In the genomic region with DNA sequence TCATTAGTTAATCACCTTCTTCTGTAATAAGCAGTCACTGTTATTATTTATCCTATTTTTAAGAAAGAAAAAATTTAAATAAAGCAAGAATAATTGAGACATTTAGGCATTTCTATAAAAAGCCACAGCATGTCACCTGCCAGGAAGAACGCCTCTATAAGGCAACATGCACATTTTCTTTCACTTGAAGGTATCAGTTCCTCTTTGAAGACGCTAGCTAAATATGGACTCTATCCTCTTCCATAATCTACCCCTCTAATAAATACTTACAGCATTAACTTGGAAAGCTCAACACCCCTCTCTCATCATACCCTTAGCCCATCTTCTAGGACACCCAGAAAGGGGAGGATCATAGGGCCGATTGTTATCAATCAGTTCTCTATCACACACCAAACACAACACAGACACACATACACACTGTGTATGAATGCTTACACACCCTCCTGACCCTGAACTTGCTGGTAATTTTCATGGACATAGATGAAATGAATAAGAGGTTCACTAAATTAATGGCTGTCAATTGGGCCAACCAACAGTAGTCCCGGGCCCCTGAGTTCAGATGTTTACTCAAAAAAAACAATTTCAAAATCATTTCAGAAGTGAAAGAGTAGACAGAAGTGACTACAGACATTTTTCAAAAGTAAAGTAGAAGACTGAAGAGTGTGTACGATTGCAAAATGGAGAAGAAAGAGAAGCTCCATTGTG, we compare ENCODE assay signal across 12 cellular contexts.
DNase-seq lines count a peak whose midpoint lies in the region; ATAC-seq and TF ChIP-seq lines count a peak whose summit lies in the region.
"Had no signal": no experiment of that assay in that cellular context is flagged by ENCODE, and none has a peak within 500 bp of the region (broad histone marks: within the 10 kb centered on the region; RNA-seq: fewer than 3 reads in every experiment).

No MANE protein-coding gene starts in this region.

- CTCF ChIA-PET in activated CD8-positive, alpha-beta T cell treated with anti-CD3 and anti-CD28 coated beads for 36 hours (lab: Charles Lee): no interaction called here

- peaks cover 9% of the 10 kb centered on the region for H3K9me3 Mint-ChIP-seq in activated CD8-positive, alpha-beta T cell treated with anti-CD3 and anti-CD28 coated beads for 36 hours

- WGBS in prostate gland: 87% methylated on average over 5 of the region's 5 CpGs

- peaks cover 12% of the 10 kb centered on the region for H3K4me1 Mint-ChIP-seq in activated CD8-positive, alpha-beta T cell treated with anti-CD3 and anti-CD28 coated beads for 36 hours (ENCODE audit: low read depth)

- H3K27me3 ChIP-seq in colonic mucosa (no peaks in the 10 kb centered on the region), prostate gland (replicated peaks; ENCODE audit: insufficient read depth) (no peaks in the 10 kb centered on the region)

- H3K36me3 ChIP-seq in colonic mucosa: no peaks in the 10 kb centered on the region
- no peaks in the 10 kb centered on the region for H3K36me3 ChIP-seq in prostate gland

- peaks cover 7% of the 10 kb centered on the region for H3K36me3 Mint-ChIP-seq in activated CD8-positive, alpha-beta T cell treated with anti-CD3 and anti-CD28 coated beads for 36 hours (ENCODE audit: low read depth)

- H3K27me3 Mint-ChIP-seq in activated CD8-positive, alpha-beta T cell treated with anti-CD3 and anti-CD28 coated beads for 36 hours: no peaks in the 10 kb centered on the region

- H3K9me3 ChIP-seq in colonic mucosa (no peaks in the 10 kb centered on the region), prostate gland (no peaks in the 10 kb centered on the region)
- H3K9me3 ChIP-seq: SK-N-SH had no signal

- no peaks in the 10 kb centered on the region for H3K4me1 ChIP-seq in colonic mucosa
- H3K4me1 ChIP-seq in prostate gland (replicated peaks): no peaks in the 10 kb centered on the region
- H3K4me1 ChIP-seq: parathyroid adenoma had no signal

- TF ChIP-seq POLR2A in prostate gland (IDR thresholded peaks at IDR 0.05): no peak

- no peak overlapping the region for H3K9ac ChIP-seq in colonic mucosa (ENCODE audit: low read depth in 2 of 2, low read length in 2 of 2)
- H3K9ac ChIP-seq: parathyroid adenoma, SK-N-SH had no signal

- DNase-seq in germinal center (ENCODE audit: low spot score) (peak; percentile 30), colonic mucosa (no peak), prostate gland (ENCODE audit: low spot score) (no peak), HT-29 (ENCODE audit: low spot score) (no peak)
- DNase-seq in activated CD8-positive, alpha-beta T cell treated with anti-CD3 and anti-CD28 coated beads for 36 hours: no peak
- DNase-seq: DMS53, NCI-H1930 had no signal

- no peak overlapping the region for H3K27ac Mint-ChIP-seq in activated CD8-positive, alpha-beta T cell treated with anti-CD3 and anti-CD28 coated beads for 36 hours

- TF ChIP-seq CTCF in colonic mucosa (IDR thresholded peaks at IDR 0.05) (no peak), prostate gland (IDR thresholded peaks at IDR 0.05) (no peak)
- no peak for TF ChIP-seq CTCF in activated CD8-positive, alpha-beta T cell treated with anti-CD3 and anti-CD28 coated beads for 36 hours (IDR thresholded peaks at IDR 0.05)

- H3K4me3 Mint-ChIP-seq in activated CD8-positive, alpha-beta T cell treated with anti-CD3 and anti-CD28 coated beads for 36 hours: no peak overlapping the region

- intact Hi-C loops in colonic mucosa (cut with DNase I): loop anchor here (5.0 kb wide), 1 partner anchor 527 kb away; no protein-coding TSS in a partner anchor
- intact Hi-C loops in prostate gland (cut with DNase I): loop anchor here (5.0 kb wide), 1 partner anchor 532 kb away; no protein-coding TSS in a partner anchor
- intact Hi-C loops in activated CD8-positive, alpha-beta T cell treated with anti-CD3 and anti-CD28 coated beads for 36 hours (cut with micrococcal nuclease): loop anchor here (5.0 kb wide), 1 partner anchor 532 kb away; no protein-coding TSS in a partner anchor

- ATAC-seq in GM18870 (IDR thresholded peaks at IDR 0.05; ENCODE audit: unreplicated experiment) (peak; percentile 89), GM21737 (IDR thresholded peaks at IDR 0.05; ENCODE audit: unreplicated experiment) (peak; percentile 84), HG03342 (IDR thresholded peaks at IDR 0.05; ENCODE audit: unreplicated experiment) (peak; percentile 90)
- ATAC-seq in activated CD8-positive, alpha-beta T cell treated with anti-CD3 and anti-CD28 coated beads for 36 hours: no peak

- POLR2A ChIA-PET in activated CD8-positive, alpha-beta T cell treated with anti-CD3 and anti-CD28 coated beads for 36 hours (lab: Charles Lee): no interaction called here

- H3K27ac ChIP-seq in colonic mucosa (no peak overlapping the region), prostate gland (no peak overlapping the region)
- H3K27ac ChIP-seq: parathyroid adenoma had no signal

- H3K4me3 ChIP-seq in colonic mucosa: no peak overlapping the region
- no peak overlapping the region for H3K4me3 ChIP-seq in prostate gland
